In genomic region chr5:89954901-89955300, GRCh38 we compare ENCODE assay signal across 31 cellular contexts.
"Had no signal": no experiment of that assay in that cellular context is flagged by ENCODE, and none has a peak within 500 bp of the region (broad histone marks: within the 10 kb centered on the region; RNA-seq: fewer than 3 reads in every experiment).

No MANE protein-coding gene starts in this region.

- H3K27me3 ChIP-seq: dorsolateral prefrontal cortex, esophagus muscularis mucosa, gastroesophageal sphincter, heart right ventricle, ovary, right lobe of liver, stomach, testis, tibial artery had no signal

- H3K9me3 Mint-ChIP-seq: memory B cell, mesothelial cell of epicardium, type B pancreatic cell had no signal

- H3K27ac Mint-ChIP-seq: immature natural killer cell; memory B cell; mesothelial cell of epicardium; natural killer cell treated with Interleukin-12 subunit alpha and Interleukin-12 subunit beta and Interleukin-15 and Interleukin-18, amount 100 ng/mL, for 72 hours; stimulated activated effector memory CD8-positive, alpha-beta T cell treated with anti-CD3 and anti-CD28 coated beads, Interleukin-12 subunit alpha, Interleukin-12 subunit beta, amount 100 ng/mL, for 72 hours; type B pancreatic cell had no signal

- H3K4me1 ChIP-seq: foreskin keratinocyte, right lobe of liver, stomach, testis had no signal

- H3K4me3 Mint-ChIP-seq: immature natural killer cell; memory B cell; mesothelial cell of epicardium; natural killer cell treated with Interleukin-12 subunit alpha and Interleukin-12 subunit beta and Interleukin-15 and Interleukin-18, amount 100 ng/mL, for 72 hours; stimulated activated effector memory CD8-positive, alpha-beta T cell treated with anti-CD3 and anti-CD28 coated beads, Interleukin-12 subunit alpha, Interleukin-12 subunit beta, amount 100 ng/mL, for 72 hours; type B pancreatic cell had no signal

- H3K27ac ChIP-seq: dorsolateral prefrontal cortex, esophagus muscularis mucosa, foreskin keratinocyte, gastroesophageal sphincter, ovary, right lobe of liver, stomach, testis had no signal

- H3K4me1 Mint-ChIP-seq: immature natural killer cell; memory B cell; mesothelial cell of epicardium; naive B cell; stimulated activated effector memory CD8-positive, alpha-beta T cell treated with anti-CD3 and anti-CD28 coated beads, Interleukin-12 subunit alpha, Interleukin-12 subunit beta, amount 100 ng/mL, for 72 hours had no signal

- H3K36me3 ChIP-seq: esophagus muscularis mucosa, gastroesophageal sphincter, heart right ventricle, ovary, right lobe of liver, stomach, tibial artery had no signal

- H3K36me3 Mint-ChIP-seq: immature natural killer cell; memory B cell; mesothelial cell of epicardium; naive B cell; natural killer cell treated with Interleukin-12 subunit alpha and Interleukin-12 subunit beta and Interleukin-15 and Interleukin-18, amount 100 ng/mL, for 72 hours; stimulated activated effector memory CD8-positive, alpha-beta T cell treated with anti-CD3 and anti-CD28 coated beads, Interleukin-12 subunit alpha, Interleukin-12 subunit beta, amount 100 ng/mL, for 72 hours; type B pancreatic cell had no signal

- H3K4me3 ChIP-seq: dorsolateral prefrontal cortex, esophagus muscularis mucosa, gastroesophageal sphincter, heart right ventricle, lung, mucosa of descending colon, ovary, right lobe of liver, stomach, testis, tibial artery had no signal

- DNase-seq: central memory CD4-positive, alpha-beta T cell; dorsolateral prefrontal cortex; effector CD8-positive, alpha-beta T cell; foreskin keratinocyte; heart right ventricle; hypothalamus; immature natural killer cell; islet precursor cell; kidney glomerular epithelial cell; left colon; mucosa of descending colon; naive B cell; occipital lobe; ovary; retina; right lobe of liver; small intestine; stimulated activated CD4-positive, alpha-beta T cell treated with anti-CD3 and anti-CD28 coated beads, Interleukin-15, amount 100 ng/mL, for 24 hours; stimulated activated CD4-positive, alpha-beta T cell treated with anti-CD3 and anti-CD28 coated beads, Interleukin-4, amount 100 ng/mL, for 1 hour; stimulated activated naive CD4-positive, alpha-beta T cell treated with Interleukin-2 at 50 U/mL for 16 hours; stomach; testis; tibial artery had no signal

- H3K27me3 Mint-ChIP-seq: natural killer cell treated with Interleukin-12 subunit alpha and Interleukin-12 subunit beta and Interleukin-15 and Interleukin-18, amount 100 ng/mL, for 72 hours; type B pancreatic cell had no signal
